ENCODE assay signal across 8 cellular contexts in genomic region chr9:72362118-72362531, GRCh38. TPM values are rescaled to one million over a fixed set of nuclear protein-coding genes. Genes with fewer than 3 reads are reported as not detected.
DNase-seq lines count a peak whose midpoint lies in the region; ATAC-seq, FAIRE-seq and TF ChIP-seq lines count a peak whose summit lies in the region.

No MANE protein-coding gene starts in this region.

- H3K36me3 ChIP-seq in ACC112 (ENCODE audit: insufficient read depth, low read length), result peaks cover 36% of the 10 kb centered on the region
- peaks cover 10% of the 10 kb centered on the region for H3K36me3 ChIP-seq in bronchial epithelial cell (ENCODE audit: control insufficient read depth, insufficient read depth, low read length)
- H3K36me3 ChIP-seq in mesodermal cell (ENCODE audit: control insufficient read depth, insufficient read depth, low read length), result peaks cover 39% of the 10 kb centered on the region

- 20% methylated on average over 1 of the region's 2 CpGs; no CpG with 5 or more reads in 1 of the 2 experiments for WGBS in mesodermal cell (ENCODE audit: insufficient coverage in 2 of 2), 2 experiments

- H3K27ac ChIP-seq in ACC112 (ENCODE audit: low read depth, low read length) (peak overlapping the region; percentile 100), mesodermal cell (ENCODE audit: low read depth, low read length, severe bottlenecking) (peak overlapping the region; percentile 99)

- no peak overlapping the region for H2AFZ ChIP-seq in ACC112 (ENCODE audit: low read length, unreplicated experiment)

- H3K4me1 ChIP-seq in ACC112 (ENCODE audit: control insufficient read depth, insufficient read depth, low read length, unreplicated experiment) (peaks cover 47% of the 10 kb centered on the region), mesodermal cell (ENCODE audit: control insufficient read depth, insufficient read depth, low read length, poor library complexity, severe bottlenecking) (peaks cover 26% of the 10 kb centered on the region)

- peak overlapping the region; percentile 96 for H3K4me3 ChIP-seq in ACC112 (ENCODE audit: low read depth, low read length)
- peak overlapping the region; percentile 94 for H3K4me3 ChIP-seq in bronchial epithelial cell (ENCODE audit: low read depth, low read length)
- H3K4me3 ChIP-seq in mesodermal cell (ENCODE audit: extremely low read depth, insufficient read depth, low read length, poor library complexity, severe bottlenecking), result peak overlapping the region; percentile 82

- no peak for FAIRE-seq in bronchial epithelial cell (lab: Jason Lieb, UNC)

- in situ Hi-C loops in GM13976 (cut with MboI; ENCODE audit: low sequenced_read_pairs, unreplicated experiment), result no loop called here

- peaks cover 79% of the 10 kb centered on the region for H3K79me2 ChIP-seq in ACC112 (ENCODE audit: control insufficient read depth, insufficient read depth, low read length, unreplicated experiment)

- no peaks in the 10 kb centered on the region for H3K27me3 ChIP-seq in ACC112 (ENCODE audit: insufficient read depth, low read length)
- H3K27me3 ChIP-seq in bronchial epithelial cell (ENCODE audit: control insufficient read depth, insufficient read depth, low read length), result no peaks in the 10 kb centered on the region

- DNase-seq in HT1080 (ENCODE audit: low read depth) (peak; percentile 13), bronchial epithelial cell (ENCODE audit: low read depth) (peak; percentile 66), DMS153 (lab: John Stamatoyannopoulos, UW) (no peak), GM13976 (ENCODE audit: low spot score) (no peak), 8988T (no peak)

- H3K9me3 ChIP-seq in mesodermal cell (ENCODE audit: control insufficient read depth, low read length), result no peaks in the 10 kb centered on the region

- no peak for ATAC-seq in GM21576 (IDR thresholded peaks at IDR 0.05; ENCODE audit: unreplicated experiment)

- TF ChIP-seq CTCF in bronchial epithelial cell (IDR thresholded peaks at IDR 0.05; ENCODE audit: insufficient read depth, low read length, severe bottlenecking), result no peak
- TF ChIP-seq CTCF in GM13976 (IDR thresholded peaks at IDR 0.05; ENCODE audit: borderline replicate concordance, control extremely low read depth, extremely low read depth, insufficient read depth, missing control alignments), result no peak

RNA-seq across cellular contexts. Expression of gene ZFAND5, which starts 2.9 kb away (rescaled TPM):
- 93.4 and 112 TPM in 2 replicates for total RNA-seq in HT1080 (2014; rRNA removed; shearing (Covaris generic))
- polyA plus RNA-seq in HT1080 (2015; cell fraction: cytosol; rRNA removed), result 110 and 120 TPM in 2 replicates
- polyA plus RNA-seq in HT1080 (2015; cell fraction: nucleus; rRNA removed), result 138 and 149 TPM in 2 replicates
- 36.1 and 60.9 TPM in 2 replicates for total RNA-seq in bronchial epithelial cell
- 210 TPM for polyA plus RNA-seq in mesodermal cell (2013, experiment 1 of 2)
- polyA plus RNA-seq in mesodermal cell (2013, experiment 2 of 2), result 203 TPM

Comparison
In these comparisons a context has a peak if more than half of its experiments do, and no peak if none do; other contexts are left out.
1. DNase-seq: peak in HT1080 (single experiment) and bronchial epithelial cell (single experiment); none in DMS153 (single experiment), GM13976 (single experiment) and 8988T (single experiment).
2. Peak in every context shown above with its lines, with median percentiles within 50 percentile points of each other: H3K4me3 ChIP-seq.